In the genomic region with DNA sequence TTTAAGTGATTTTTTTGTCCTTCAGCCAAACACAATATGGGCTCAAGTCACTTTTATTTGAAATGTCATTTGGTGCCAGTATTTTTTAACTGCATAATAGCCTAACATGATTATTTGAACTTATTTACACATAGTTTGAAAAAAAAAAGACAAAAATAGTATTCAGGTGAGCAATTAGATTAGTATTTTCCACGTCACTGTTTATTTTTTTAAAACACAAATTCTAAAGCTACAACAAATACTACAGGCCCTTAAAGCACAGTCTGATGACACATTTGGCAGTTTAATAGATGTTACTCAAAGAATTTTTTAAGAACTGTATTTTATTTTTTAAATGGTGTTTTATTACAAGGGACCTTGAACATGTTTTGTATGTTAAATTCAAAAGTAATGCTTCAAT, we compare ENCODE assay signal across 23 cellular contexts.
DNase-seq lines count a peak whose midpoint lies in the region; ATAC-seq, FAIRE-seq and TF ChIP-seq lines count a peak whose summit lies in the region.
"Had no signal": no experiment of that assay in that cellular context is flagged by ENCODE, and none has a peak within 500 bp of the region (broad histone marks: within the 10 kb centered on the region; RNA-seq: fewer than 3 reads in every experiment).

No MANE protein-coding gene starts in this region.

- intact Hi-C loops in kidney (cut with DNase I): no loop called here
- intact Hi-C loops in left ventricle myocardium inferior (cut with micrococcal nuclease): no loop called here

- peak; percentile 8 for DNase-seq in AG10803 (ENCODE audit: low read depth)
- DNase-seq in LHCN-M2 (ENCODE audit: low read depth): peak; percentile 48
- DNase-seq in bronchial epithelial cell (ENCODE audit: low read depth): peak; percentile 75
- no peak for DNase-seq in kidney
- no peak for DNase-seq in activated T-cell treated with anti-CD3 and anti-CD28 coated beads, Interleukin-2, amount 50 U/mL, for 72 hours
- no peak for DNase-seq in left ventricle myocardium inferior
- DNase-seq: ACHN; activated CD4-positive, alpha-beta T cell treated with anti-CD3 and anti-CD28 coated beads for 36 hours; activated naive CD4-positive, alpha-beta T cell; activated T-cell treated with anti-CD3 and anti-CD28 coated beads, Interleukin-2, amount 50 U/mL, for 24 hours; C1 segment of cervical spinal cord; gastrocnemius medialis; midbrain; naive thymus-derived CD8-positive, alpha-beta T cell; NCI-H1105; NCI-H2029; RPMI8226; stimulated activated CD4-positive, alpha-beta T cell treated with anti-CD3 and anti-CD28 coated beads, Interleukin-4, amount 100 ng/mL, for 1 hour; T-helper 2 cell had no signal

- H3K4me1 ChIP-seq in kidney (ENCODE audit: control insufficient read depth in 1 of 2, insufficient read depth in 1 of 2, low read depth in 1 of 2, low read length in 2 of 2) (no peaks in the 10 kb centered on the region), left ventricle myocardium inferior (no peaks in the 10 kb centered on the region)
- H3K4me1 ChIP-seq: gastrocnemius medialis had no signal

- H3K9me3 Mint-ChIP-seq in activated T-cell treated with anti-CD3 and anti-CD28 coated beads, Interleukin-2, amount 50 U/mL, for 72 hours: no peaks in the 10 kb centered on the region
- H3K9me3 Mint-ChIP-seq: activated T-cell treated with anti-CD3 and anti-CD28 coated beads, Interleukin-2, amount 50 U/mL, for 24 hours; stimulated activated memory B cell treated with anti-CD40 and anti-IgM and Interleukin-4, amounts not matched to agents 10 μg/mL and 1 μg/mL and 100 μg/mL, for 72 hours had no signal

- H3K36me3 Mint-ChIP-seq in activated T-cell treated with anti-CD3 and anti-CD28 coated beads, Interleukin-2, amount 50 U/mL, for 72 hours (ENCODE audit: insufficient read depth in 2 of 2): no peaks in the 10 kb centered on the region
- H3K36me3 Mint-ChIP-seq: naive thymus-derived CD8-positive, alpha-beta T cell; stimulated activated memory B cell treated with anti-CD40 and anti-IgM and Interleukin-4, amounts not matched to agents 10 μg/mL and 1 μg/mL and 100 μg/mL, for 72 hours had no signal

- no peak overlapping the region for H3K4me3 Mint-ChIP-seq in activated T-cell treated with anti-CD3 and anti-CD28 coated beads, Interleukin-2, amount 50 U/mL, for 72 hours
- H3K4me3 Mint-ChIP-seq: activated CD4-positive, alpha-beta T cell treated with anti-CD3 and anti-CD28 coated beads for 36 hours; activated T-cell treated with anti-CD3 and anti-CD28 coated beads, Interleukin-2, amount 50 U/mL, for 24 hours; naive thymus-derived CD8-positive, alpha-beta T cell; stimulated activated memory B cell treated with anti-CD40 and anti-IgM and Interleukin-4, amounts not matched to agents 10 μg/mL and 1 μg/mL and 100 μg/mL, for 72 hours had no signal

- H3K9ac ChIP-seq in kidney (ENCODE audit: low read length in 2 of 2): no peak overlapping the region

- H3K36me3 ChIP-seq in bronchial epithelial cell (ENCODE audit: control insufficient read depth, insufficient read depth, low read length) (no peaks in the 10 kb centered on the region), kidney (ENCODE audit: control insufficient read depth in 1 of 2, insufficient read depth in 2 of 2, low read length in 2 of 2) (no peaks in the 10 kb centered on the region), left ventricle myocardium inferior (no peaks in the 10 kb centered on the region)
- H3K36me3 ChIP-seq: gastrocnemius medialis had no signal

- no peaks in the 10 kb centered on the region for H3K27me3 ChIP-seq in bronchial epithelial cell (ENCODE audit: control insufficient read depth, insufficient read depth, low read length)
- H3K27me3 ChIP-seq in left ventricle myocardium inferior (ENCODE audit: low read depth): no peaks in the 10 kb centered on the region
- H3K27me3 ChIP-seq: gastrocnemius medialis, hepatocyte had no signal

- H3K4me1 Mint-ChIP-seq in activated T-cell treated with anti-CD3 and anti-CD28 coated beads, Interleukin-2, amount 50 U/mL, for 72 hours (ENCODE audit: low read depth): no peaks in the 10 kb centered on the region
- H3K4me1 Mint-ChIP-seq: activated CD4-positive, alpha-beta T cell treated with anti-CD3 and anti-CD28 coated beads for 36 hours; naive thymus-derived CD8-positive, alpha-beta T cell; stimulated activated memory B cell treated with anti-CD40 and anti-IgM and Interleukin-4, amounts not matched to agents 10 μg/mL and 1 μg/mL and 100 μg/mL, for 72 hours had no signal

- ATAC-seq in activated T-cell treated with anti-CD3 and anti-CD28 coated beads, Interleukin-2, amount 50 U/mL, for 72 hours (replicated peaks in 1 of 2): no peak
- ATAC-seq in HG02870 (IDR thresholded peaks at IDR 0.05; ENCODE audit: unreplicated experiment): no peak
- no peak for ATAC-seq in HG03442 (IDR thresholded peaks at IDR 0.05; ENCODE audit: unreplicated experiment)
- ATAC-seq: activated CD4-positive, alpha-beta T cell treated with anti-CD3 and anti-CD28 coated beads for 36 hours; gastrocnemius medialis; naive thymus-derived CD8-positive, alpha-beta T cell; stimulated activated memory B cell treated with anti-CD40 and anti-IgM and Interleukin-4, amounts not matched to agents 10 μg/mL and 1 μg/mL and 100 μg/mL, for 72 hours had no signal

- TF ChIP-seq CTCF in AG10803 (conservative IDR thresholded peaks at IDR 0.05; ENCODE audit: low read length): no peak
- no peak for TF ChIP-seq CTCF in bronchial epithelial cell (IDR thresholded peaks at IDR 0.05; ENCODE audit: insufficient read depth, low read length, severe bottlenecking)
- TF ChIP-seq CTCF in kidney (IDR thresholded peaks at IDR 0.05; ENCODE audit: borderline replicate concordance, extremely low read depth, insufficient read depth): no peak
- TF ChIP-seq CTCF in left ventricle myocardium inferior (IDR thresholded peaks at IDR 0.05; ENCODE audit: borderline replicate concordance): no peak

- H3K27ac ChIP-seq in kidney (ENCODE audit: low read depth in 2 of 2, low read length in 2 of 2) (no peak overlapping the region), left ventricle myocardium inferior (replicated peaks) (no peak overlapping the region)
- H3K27ac ChIP-seq: gastrocnemius medialis, hepatocyte had no signal

- no peak overlapping the region for H3K27ac Mint-ChIP-seq in activated T-cell treated with anti-CD3 and anti-CD28 coated beads, Interleukin-2, amount 50 U/mL, for 72 hours
- H3K27ac Mint-ChIP-seq: activated CD4-positive, alpha-beta T cell treated with anti-CD3 and anti-CD28 coated beads for 36 hours; activated T-cell treated with anti-CD3 and anti-CD28 coated beads, Interleukin-2, amount 50 U/mL, for 24 hours; naive thymus-derived CD8-positive, alpha-beta T cell; stimulated activated memory B cell treated with anti-CD40 and anti-IgM and Interleukin-4, amounts not matched to agents 10 μg/mL and 1 μg/mL and 100 μg/mL, for 72 hours had no signal

- H3K4me3 ChIP-seq in AG10803 (ENCODE audit: low read length): no peak overlapping the region
- H3K4me3 ChIP-seq in bronchial epithelial cell (ENCODE audit: low read depth, low read length): no peak overlapping the region
- H3K4me3 ChIP-seq in kidney (ENCODE audit: low read length in 2 of 2): peak overlapping the region in 1 of 2 donors; percentile 6
- no peak overlapping the region for H3K4me3 ChIP-seq in left ventricle myocardium inferior
- H3K4me3 ChIP-seq: gastrocnemius medialis, hepatocyte had no signal

- no peak for FAIRE-seq in bronchial epithelial cell (lab: Jason Lieb, UNC)
- FAIRE-seq in kidney (lab: Jason Lieb, UNC): peak; percentile 6

- H3K9me3 ChIP-seq in kidney (ENCODE audit: control insufficient read depth in 1 of 2, low read length in 2 of 2) (no peaks in the 10 kb centered on the region), left ventricle myocardium inferior (replicated peaks) (no peaks in the 10 kb centered on the region)
- H3K9me3 ChIP-seq: gastrocnemius medialis had no signal

- H3K27me3 Mint-ChIP-seq in activated T-cell treated with anti-CD3 and anti-CD28 coated beads, Interleukin-2, amount 50 U/mL, for 72 hours (ENCODE audit: low read depth): peaks cover 21% of the 10 kb centered on the region

Comparison
In these comparisons a context has a peak if more than half of its experiments do, and no peak if none do; other contexts are left out.
1. DNase-seq: peak in AG10803 (single experiment), LHCN-M2 (single experiment) and bronchial epithelial cell (single experiment); none in kidney (single experiment), activated T-cell treated with anti-CD3 and anti-CD28 coated beads, Interleukin-2, amount 50 U/mL, for 72 hours (0 of 2) and left ventricle myocardium inferior (single experiment).